20 cellular contexts compared by ENCODE assay signal in genomic region chr17:13140750-13141149, GRCh38.
A peak's percentile ranks its signal among the peaks of the same experiment; 100 is the strongest.
DNase-seq lines count a peak whose midpoint lies in the region; ATAC-seq and TF ChIP-seq lines count a peak whose summit lies in the region.
"Had no signal": no experiment of that assay in that cellular context is flagged by ENCODE, and none has a peak within 500 bp of the region (broad histone marks: within the 10 kb centered on the region; RNA-seq: fewer than 3 reads in every experiment).

No MANE protein-coding gene starts in this region.

- no peak for TF ChIP-seq EP300 in neural cell (conservative IDR thresholded peaks at IDR 0.05; ENCODE audit: poor library complexity, severe bottlenecking)

- dilution Hi-C loops in mammary epithelial cell (cut with HindIII; ENCODE audit: low sequenced_read_pairs) = no loop called here

- H4K20me1 ChIP-seq in DND-41 (ENCODE audit: insufficient read depth, low read length) = no peaks in the 10 kb centered on the region
- no peaks in the 10 kb centered on the region for H4K20me1 ChIP-seq in neural cell (ENCODE audit: insufficient read depth)
- H4K20me1 ChIP-seq in mammary epithelial cell (ENCODE audit: insufficient read depth, low read length) = no peaks in the 10 kb centered on the region

- no TSS peak for BruUV-seq in mammary epithelial cell (replicated peaks; lab: Mats Ljungman, UMichigan)

- intact Hi-C loops in mammary epithelial cell (cut with micrococcal nuclease) = no loop called here

- ATAC-seq in DND-41 (ENCODE audit: insufficient read depth, low read depth) (no peak), GM19328 (IDR thresholded peaks at IDR 0.05; ENCODE audit: unreplicated experiment) (no peak)
- ATAC-seq: effector memory CD8-positive, alpha-beta T cell; left lobe of liver; naive thymus-derived CD4-positive, alpha-beta T cell; stimulated activated naive B cell treated with anti-CD40 and anti-IgM and Interleukin-4, amounts not matched to agents 10 μg/mL and 1 μg/mL and 100 μg/mL, for 72 hours had no signal

- CTCF ChIA-PET in mammary epithelial cell (lab: Charles Lee; ENCODE audit: low non-redundant PET) = no interaction called here

- in situ Hi-C loops in mammary epithelial cell (cut with MboI; ENCODE audit: low sequenced_read_pairs in 2 of 2) = no loop called here

- DNase-seq in DND-41 (no peak), NCI-H1092 treated with DMSO at 0.1 percent for 48 hours (lab: John Stamatoyannopoulos, UW) (peak; percentile 1), choroid plexus epithelial cell (ENCODE audit: low read depth) (peak; percentile 16), epidermal melanocyte (ENCODE audit: insufficient read length, low spot score) (no peak), mammary epithelial cell (no peak)
- DNase-seq in stimulated activated CD4-positive, alpha-beta T cell treated with anti-CD3 and anti-CD28 coated beads, Interleukin-4, amount 100 ng/mL, for 4 hours = no peak
- DNase-seq: CD4-positive, CD25-positive, alpha-beta regulatory T cell; effector memory CD8-positive, alpha-beta T cell; GF-D8; glutamatergic neuron; HCEC 1CT; Karpas-422; naive thymus-derived CD4-positive, alpha-beta T cell; NK-92 treated with Interleukin-12 subunit alpha and Interleukin-12 subunit beta, amount 100 ng/mL, for 24 hours; sigmoid colon; stimulated activated naive B cell treated with anti-CD40 and anti-IgM and Interleukin-4, amounts not matched to agents 10 μg/mL and 1 μg/mL and 100 μg/mL, for 72 hours had no signal

- H3K9me3 ChIP-seq in DND-41 (ENCODE audit: insufficient read depth, low read length, severe bottlenecking) (peaks cover 11% of the 10 kb centered on the region), neural cell (ENCODE audit: low read length) (peaks cover 4% of the 10 kb centered on the region), mammary epithelial cell (replicated peaks; ENCODE audit: insufficient read depth, low read length) (no peaks in the 10 kb centered on the region)
- H3K9me3 ChIP-seq: sigmoid colon, SJSA1 had no signal

- H3K4me3 ChIP-seq in DND-41 (ENCODE audit: low read depth in 1 of 2, low read length in 2 of 2) (no peak overlapping the region), choroid plexus epithelial cell (ENCODE audit: low read depth, low read length) (no peak overlapping the region), neural cell (ENCODE audit: low read length) (no peak overlapping the region), mammary epithelial cell (replicated peaks in 1 of 3; ENCODE audit: insufficient read depth in 1 of 3, low read depth in 2 of 3, low read length in 3 of 3) (no peak overlapping the region)
- H3K4me3 ChIP-seq: sigmoid colon, SJSA1 had no signal

- 42% methylated on average over 2 of the region's 2 CpGs for WGBS in mammary epithelial cell (ENCODE audit: low coverage, missing lambda C conversion rate)

- no peaks in the 10 kb centered on the region for H3K79me2 ChIP-seq in DND-41 (ENCODE audit: insufficient read depth, low read length)
- H3K79me2 ChIP-seq in neural cell (replicated peaks; ENCODE audit: insufficient read depth, low read length) = no peaks in the 10 kb centered on the region
- H3K79me2 ChIP-seq in mammary epithelial cell (ENCODE audit: insufficient read depth, low read length) = no peaks in the 10 kb centered on the region

- H3K9ac ChIP-seq in DND-41 (ENCODE audit: low read depth, low read length) (no peak overlapping the region), neural cell (ENCODE audit: low read length) (no peak overlapping the region), mammary epithelial cell (ENCODE audit: insufficient read depth, low read length) (no peak overlapping the region)

- H2AFZ ChIP-seq in DND-41 (ENCODE audit: low read depth, low read length) (no peak overlapping the region), neural cell (ENCODE audit: low read depth, low read length) (no peak overlapping the region), mammary epithelial cell (ENCODE audit: low read depth, low read length) (no peak overlapping the region)

- H3F3A ChIP-seq in neural cell (ENCODE audit: insufficient read depth, low read length, poor library complexity, severe bottlenecking) = no peaks in the 10 kb centered on the region

- TF ChIP-seq CTCF in DND-41 (IDR thresholded peaks at IDR 0.05; ENCODE audit: borderline replicate concordance, extremely low read depth, low read length, poor library complexity, severe bottlenecking) (peak; percentile 17), choroid plexus epithelial cell (conservative IDR thresholded peaks at IDR 0.05; ENCODE audit: low read depth, low read length) (peak; percentile 20), neural cell (IDR thresholded peaks at IDR 0.05; ENCODE audit: poor library complexity, severe bottlenecking) (peak; percentile 28), mammary epithelial cell (conservative IDR thresholded peaks at IDR 0.05 in 1 of 2, IDR thresholded peaks at IDR 0.05 in 1 of 2; ENCODE audit: extremely low read depth in 1 of 2, insufficient read depth in 1 of 2, low read depth in 1 of 2, low read length in 2 of 2) (no peak)

- H3K4me2 ChIP-seq in DND-41 (ENCODE audit: insufficient read depth, low read length) (no peak overlapping the region), neural cell (ENCODE audit: low read length) (no peak overlapping the region), mammary epithelial cell (ENCODE audit: insufficient read depth, low read depth, low read length) (no peak overlapping the region)

- no peaks in the 10 kb centered on the region for H3K9me2 ChIP-seq in neural cell (ENCODE audit: insufficient read depth, low read length)

- H3K4me1 ChIP-seq in DND-41 (ENCODE audit: insufficient read depth, low read length) (no peaks in the 10 kb centered on the region), mammary epithelial cell (ENCODE audit: insufficient read depth, low read length) (no peaks in the 10 kb centered on the region)
- H3K4me1 ChIP-seq: sigmoid colon had no signal

- H3K27me3 ChIP-seq in DND-41 (ENCODE audit: insufficient read depth, low read length, poor library complexity) (no peaks in the 10 kb centered on the region), neural cell (ENCODE audit: insufficient read depth, low read depth, low read length) (no peaks in the 10 kb centered on the region), mammary epithelial cell (ENCODE audit: insufficient read depth, low read length) (no peaks in the 10 kb centered on the region)
- H3K27me3 ChIP-seq: sigmoid colon, SJSA1 had no signal

- H3K27ac ChIP-seq in DND-41 (ENCODE audit: low read length) (no peak overlapping the region), neural cell (ENCODE audit: low read length) (no peak overlapping the region), mammary epithelial cell (ENCODE audit: insufficient read depth, low read depth, low read length) (no peak overlapping the region)
- H3K27ac ChIP-seq: sigmoid colon, SJSA1 had no signal

- H3K36me3 ChIP-seq in DND-41 (ENCODE audit: insufficient read depth, low read length) = no peaks in the 10 kb centered on the region
- H3K36me3 ChIP-seq in neural cell (ENCODE audit: insufficient read depth, low read length) = no peaks in the 10 kb centered on the region
- H3K36me3 ChIP-seq in mammary epithelial cell (ENCODE audit: insufficient read depth, low read length) = no peaks in the 10 kb centered on the region
- H3K36me3 ChIP-seq: sigmoid colon, SJSA1 had no signal

- no peak for TF ChIP-seq RAD21 in neural cell (conservative IDR thresholded peaks at IDR 0.05)

TF ChIP-seq in neural cell, 6 proteins besides CTCF, POLR2A, EP300 and RAD21:
- TF ChIP-seq MXI1 (conservative IDR thresholded peaks at IDR 0.05; ENCODE audit: poor library complexity, severe bottlenecking) = no peak
- no peak for TF ChIP-seq REST (IDR thresholded peaks at IDR 0.05; ENCODE audit: borderline replicate concordance)
- no peak for TF ChIP-seq EZH2 (IDR thresholded peaks at IDR 0.05; ENCODE audit: borderline replicate concordance, insufficient read depth, low read length, poor library complexity, severe bottlenecking)
- TF ChIP-seq POLR2AphosphoS5 (IDR thresholded peaks at IDR 0.05) = no peak
- no peak for TF ChIP-seq TAF1 (IDR thresholded peaks at IDR 0.05; ENCODE audit: low read depth)

Comparison
In these comparisons a context has a peak if more than half of its experiments do, and no peak if none do; other contexts are left out.
1. DNase-seq: peak in NCI-H1092 treated with DMSO at 0.1 percent for 48 hours (single experiment) and choroid plexus epithelial cell (single experiment); none in DND-41 (single experiment), stimulated activated CD4-positive, alpha-beta T cell treated with anti-CD3 and anti-CD28 coated beads, Interleukin-4, amount 100 ng/mL, for 4 hours (0 of 2), epidermal melanocyte (single experiment) and mammary epithelial cell (single experiment).
2. CTCF ChIP-seq: peak in DND-41 (single experiment), choroid plexus epithelial cell (single experiment) and neural cell (single experiment); none in mammary epithelial cell (0 of 2).